In genomic region chr1:106749491-106749890, GRCh38 we compare ENCODE assay signal across 24 cellular contexts.
A peak's percentile ranks its signal among the peaks of the same experiment; 100 is the strongest.
DNase-seq lines count a peak whose midpoint lies in the region; ATAC-seq and TF ChIP-seq lines count a peak whose summit lies in the region.
"Had no signal": no experiment of that assay in that cellular context is flagged by ENCODE, and none has a peak within 500 bp of the region (broad histone marks: within the 10 kb centered on the region; RNA-seq: fewer than 3 reads in every experiment).

No MANE protein-coding gene starts in this region.

- no peak for DNase-seq in mammary epithelial cell
- DNase-seq in MCF 10A (ENCODE audit: unreplicated experiment): no peak
- peak; percentile 7 for DNase-seq in SK-N-DZ (ENCODE audit: low spot score)
- DNase-seq in NCI-H2227 (lab: John Stamatoyannopoulos, UW; ENCODE audit: unreplicated experiment): no peak
- no peak for DNase-seq in NCI-H1417 treated with DMSO at 0.1 percent for 48 hours (lab: John Stamatoyannopoulos, UW)
- DNase-seq in activated CD4-positive, CD25-positive, alpha-beta regulatory T cell (lab: John Stamatoyannopoulos, UW): no peak
- DNase-seq: 8988T; ACHN; BE2C; C1 segment of cervical spinal cord; CD4-positive, alpha-beta memory T cell; CD4-positive, CD25-positive, alpha-beta regulatory T cell; CD8-positive, alpha-beta memory T cell; COR-L47; DMS 273 treated with DMSO at 0.1 percent for 48 hours; DMS153; DMS53; DMS79; DND-41; EL; GF-D8 had no signal

- no peaks in the 10 kb centered on the region for H3K27me3 Mint-ChIP-seq in MCF 10A (ENCODE audit: insufficient read depth, unreplicated experiment)
- H3K27me3 Mint-ChIP-seq: CD4-positive, alpha-beta memory T cell; CD4-positive, CD25-positive, alpha-beta regulatory T cell; CD8-positive, alpha-beta memory T cell had no signal

- no peaks in the 10 kb centered on the region for H3K36me3 ChIP-seq in mammary epithelial cell (ENCODE audit: insufficient read depth, low read length)
- H3K36me3 ChIP-seq: BE2C, BLaER1 had no signal

- in situ Hi-C loops in mammary epithelial cell (cut with MboI; ENCODE audit: low sequenced_read_pairs in 2 of 2): no loop called here

- H3K9ac ChIP-seq in mammary epithelial cell (ENCODE audit: insufficient read depth, low read length): no peak overlapping the region
- H3K9ac ChIP-seq: BLaER1 had no signal

- H3K9me3 ChIP-seq in mammary epithelial cell (replicated peaks; ENCODE audit: insufficient read depth, low read length): no peaks in the 10 kb centered on the region
- H3K9me3 ChIP-seq: BE2C, BLaER1 had no signal

- H3K4me3 Mint-ChIP-seq in MCF 10A (ENCODE audit: unreplicated experiment): no peak overlapping the region
- H3K4me3 Mint-ChIP-seq: CD14-positive monocyte; CD4-positive, alpha-beta memory T cell; CD4-positive, CD25-positive, alpha-beta regulatory T cell; CD8-positive, alpha-beta memory T cell had no signal

- WGBS in mammary epithelial cell (ENCODE audit: low coverage, missing lambda C conversion rate): 18% methylated on average over 2 of the region's 2 CpGs

- peak overlapping the region; percentile 35 for H3K4me2 ChIP-seq in mammary epithelial cell (ENCODE audit: insufficient read depth, low read depth, low read length)
- H3K4me2 ChIP-seq: BLaER1 had no signal

- CTCF ChIA-PET in mammary epithelial cell (lab: Charles Lee; ENCODE audit: low non-redundant PET) (no interaction called here), MCF 10A (lab: Yijun Ruan, JAX) (interaction anchor here (0.6 kb wide), 1 partner anchor 132 kb away, joined by 3 read pairs; no protein-coding TSS in a partner anchor)

- ATAC-seq in SK-N-SH treated with all-trans-retinoic acid at 6 μM for 48 hours: no peak

- no peak overlapping the region for H2AFZ ChIP-seq in mammary epithelial cell (ENCODE audit: low read depth, low read length)

- BruUV-seq in mammary epithelial cell (replicated peaks; lab: Mats Ljungman, UMichigan) (no TSS peak), MCF 10A (replicated peaks; lab: Mats Ljungman, UMichigan) (no TSS peak)

- H3K9me3 Mint-ChIP-seq in MCF 10A (ENCODE audit: unreplicated experiment): no peaks in the 10 kb centered on the region

- no peaks in the 10 kb centered on the region for H3K36me3 Mint-ChIP-seq in MCF 10A (ENCODE audit: insufficient read depth, unreplicated experiment)
- H3K36me3 Mint-ChIP-seq: CD14-positive monocyte; CD4-positive, alpha-beta memory T cell; CD4-positive, CD25-positive, alpha-beta regulatory T cell; CD8-positive, alpha-beta memory T cell had no signal

- H3K4me1 Mint-ChIP-seq in MCF 10A (ENCODE audit: insufficient read depth, unreplicated experiment): peaks cover 10% of the 10 kb centered on the region
- H3K4me1 Mint-ChIP-seq: CD14-positive monocyte; CD4-positive, alpha-beta memory T cell; CD4-positive, CD25-positive, alpha-beta regulatory T cell; CD8-positive, alpha-beta memory T cell had no signal

- no peaks in the 10 kb centered on the region for H4K20me1 ChIP-seq in mammary epithelial cell (ENCODE audit: insufficient read depth, low read length)
- H4K20me1 ChIP-seq: BLaER1 had no signal

- H3K4me1 ChIP-seq in mammary epithelial cell (ENCODE audit: insufficient read depth, low read length): peaks cover 4% of the 10 kb centered on the region
- H3K4me1 ChIP-seq: BLaER1 had no signal

- intact Hi-C loops in mammary epithelial cell (cut with micrococcal nuclease) (no loop called here), MCF 10A (cut with micrococcal nuclease) (no loop called here)

- dilution Hi-C loops in mammary epithelial cell (cut with HindIII; ENCODE audit: low sequenced_read_pairs): no loop called here

- no peaks in the 10 kb centered on the region for H3K27me3 ChIP-seq in mammary epithelial cell (ENCODE audit: insufficient read depth, low read length)
- H3K27me3 ChIP-seq: BE2C, BLaER1 had no signal

- H3K4me3 ChIP-seq in mammary epithelial cell (replicated peaks in 1 of 3; ENCODE audit: insufficient read depth in 1 of 3, low read depth in 2 of 3, low read length in 3 of 3): no peak overlapping the region
- H3K4me3 ChIP-seq: BLaER1 had no signal

- POLR2A ChIA-PET in MCF 10A (lab: Yijun Ruan, JAX): interaction anchor here (0.7 to 1.3 kb wide), 3 partner anchors 19 to 200 kb away, joined by 3 read pairs; no protein-coding TSS in a partner anchor

- H3K27ac Mint-ChIP-seq in MCF 10A (ENCODE audit: low read depth, unreplicated experiment): no peak overlapping the region
- H3K27ac Mint-ChIP-seq: CD14-positive monocyte; CD4-positive, alpha-beta memory T cell; CD4-positive, CD25-positive, alpha-beta regulatory T cell; CD8-positive, alpha-beta memory T cell had no signal

- no peak for TF ChIP-seq CTCF in mammary epithelial cell (conservative IDR thresholded peaks at IDR 0.05 in 1 of 2, IDR thresholded peaks at IDR 0.05 in 1 of 2; ENCODE audit: extremely low read depth in 1 of 2, insufficient read depth in 1 of 2, low read depth in 1 of 2, low read length in 2 of 2)
- TF ChIP-seq CTCF in MCF 10A (IDR thresholded peaks at IDR 0.05; ENCODE audit: unreplicated experiment): no peak

- H3K79me2 ChIP-seq in mammary epithelial cell (ENCODE audit: insufficient read depth, low read length): no peaks in the 10 kb centered on the region

- no peak overlapping the region for H3K27ac ChIP-seq in mammary epithelial cell (ENCODE audit: insufficient read depth, low read depth, low read length)
- H3K27ac ChIP-seq: BLaER1 had no signal

TF ChIP-seq in SK-N-SH treated with all-trans-retinoic acid at 6 μM for 48 hours, 23 proteins besides CTCF, POLR2A, EP300 and RAD21:
- TF ChIP-seq TCF4 (CRISPR knock-in tag; IDR thresholded peaks at IDR 0.05; ENCODE audit: borderline replicate concordance): peak; percentile 89
- TF ChIP-seq, protein P1, sequence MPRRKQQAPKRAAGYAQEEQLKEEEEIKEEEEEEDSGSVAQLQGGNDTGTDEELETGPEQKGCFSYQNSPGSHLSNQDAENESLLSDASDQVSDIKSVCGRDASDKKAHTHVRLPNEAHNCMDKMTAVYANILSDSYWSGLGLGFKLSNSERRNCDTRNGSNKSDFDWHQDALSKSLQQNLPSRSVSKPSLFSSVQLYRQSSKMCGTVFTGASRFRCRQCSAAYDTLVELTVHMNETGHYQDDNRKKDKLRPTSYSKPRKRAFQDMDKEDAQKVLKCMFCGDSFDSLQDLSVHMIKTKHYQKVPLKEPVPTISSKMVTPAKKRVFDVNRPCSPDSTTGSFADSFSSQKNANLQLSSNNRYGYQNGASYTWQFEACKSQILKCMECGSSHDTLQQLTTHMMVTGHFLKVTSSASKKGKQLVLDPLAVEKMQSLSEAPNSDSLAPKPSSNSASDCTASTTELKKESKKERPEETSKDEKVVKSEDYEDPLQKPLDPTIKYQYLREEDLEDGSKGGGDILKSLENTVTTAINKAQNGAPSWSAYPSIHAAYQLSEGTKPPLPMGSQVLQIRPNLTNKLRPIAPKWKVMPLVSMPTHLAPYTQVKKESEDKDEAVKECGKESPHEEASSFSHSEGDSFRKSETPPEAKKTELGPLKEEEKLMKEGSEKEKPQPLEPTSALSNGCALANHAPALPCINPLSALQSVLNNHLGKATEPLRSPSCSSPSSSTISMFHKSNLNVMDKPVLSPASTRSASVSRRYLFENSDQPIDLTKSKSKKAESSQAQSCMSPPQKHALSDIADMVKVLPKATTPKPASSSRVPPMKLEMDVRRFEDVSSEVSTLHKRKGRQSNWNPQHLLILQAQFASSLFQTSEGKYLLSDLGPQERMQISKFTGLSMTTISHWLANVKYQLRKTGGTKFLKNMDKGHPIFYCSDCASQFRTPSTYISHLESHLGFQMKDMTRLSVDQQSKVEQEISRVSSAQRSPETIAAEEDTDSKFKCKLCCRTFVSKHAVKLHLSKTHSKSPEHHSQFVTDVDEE (CRISPR knock-in tag; IDR thresholded peaks at IDR 0.05): peak; percentile 79
- TF ChIP-seq ZC3H10 (CRISPR knock-in tag; IDR thresholded peaks at IDR 0.05): no peak
- TF ChIP-seq ESRRG (CRISPR knock-in tag; IDR thresholded peaks at IDR 0.05): no peak
- no peak for TF ChIP-seq ZNF565 (CRISPR knock-in tag; conservative IDR thresholded peaks at IDR 0.05; ENCODE audit: low read depth)
